ENCODE assay signal across 1 cellular context in the genomic region with DNA sequence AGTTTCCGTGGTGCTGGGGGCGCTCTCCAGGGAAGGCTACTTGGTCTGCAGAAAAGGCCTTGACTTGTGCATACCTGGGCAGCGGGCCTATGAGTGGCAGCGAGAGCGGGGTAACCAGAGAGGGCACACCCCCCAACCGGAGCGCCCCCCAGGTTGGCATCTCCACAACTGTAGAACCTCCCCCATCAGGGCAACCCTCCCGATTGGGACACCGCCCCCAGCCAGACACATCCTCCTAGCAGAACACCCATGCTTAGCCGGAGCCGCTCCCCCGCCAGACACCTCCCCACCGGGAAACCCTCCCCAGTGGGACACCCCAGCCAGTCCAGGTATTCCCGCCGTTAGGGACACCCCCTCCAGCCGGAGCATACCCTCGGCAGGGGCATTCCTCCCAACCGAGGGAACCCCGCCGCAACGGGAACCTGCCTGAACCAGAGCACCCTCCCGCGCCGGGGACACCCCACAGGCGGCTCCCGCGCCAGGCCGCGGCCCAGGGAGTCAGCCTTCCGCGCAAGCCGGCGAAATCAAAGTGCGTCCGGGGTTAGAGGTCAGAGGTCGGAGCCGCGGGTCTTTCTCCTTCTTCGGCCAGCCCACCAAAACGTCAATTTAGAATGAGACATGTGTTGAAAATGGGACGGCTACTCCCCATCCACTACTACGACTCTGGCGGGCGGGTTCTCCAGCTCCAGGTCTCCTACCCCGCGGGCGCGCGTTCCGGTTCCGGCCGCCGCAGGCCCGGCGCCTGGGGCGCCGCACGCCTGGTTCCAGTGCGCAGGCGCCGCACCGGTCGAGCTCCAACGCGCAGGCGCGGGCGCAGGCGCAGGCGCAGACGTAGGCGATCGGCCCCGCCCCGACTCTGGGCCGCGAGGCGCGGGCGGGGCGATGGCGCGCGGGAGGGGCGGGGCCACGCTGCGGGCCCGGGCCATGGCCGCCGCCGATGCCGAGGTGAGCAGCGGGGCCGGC.
TF ChIP-seq lines count a peak whose summit lies in the region.

Gene EHMT1 (plus strand): TSS at position 901 of the 963 bp plus-strand sequence. CDS start 24 bp downstream, at position 925.

TF ChIP-seq in K562, 482 proteins besides CTCF, POLR2A, EP300 and RAD21 (continued from another document and continues in another):
- TF ChIP-seq, protein P1, sequence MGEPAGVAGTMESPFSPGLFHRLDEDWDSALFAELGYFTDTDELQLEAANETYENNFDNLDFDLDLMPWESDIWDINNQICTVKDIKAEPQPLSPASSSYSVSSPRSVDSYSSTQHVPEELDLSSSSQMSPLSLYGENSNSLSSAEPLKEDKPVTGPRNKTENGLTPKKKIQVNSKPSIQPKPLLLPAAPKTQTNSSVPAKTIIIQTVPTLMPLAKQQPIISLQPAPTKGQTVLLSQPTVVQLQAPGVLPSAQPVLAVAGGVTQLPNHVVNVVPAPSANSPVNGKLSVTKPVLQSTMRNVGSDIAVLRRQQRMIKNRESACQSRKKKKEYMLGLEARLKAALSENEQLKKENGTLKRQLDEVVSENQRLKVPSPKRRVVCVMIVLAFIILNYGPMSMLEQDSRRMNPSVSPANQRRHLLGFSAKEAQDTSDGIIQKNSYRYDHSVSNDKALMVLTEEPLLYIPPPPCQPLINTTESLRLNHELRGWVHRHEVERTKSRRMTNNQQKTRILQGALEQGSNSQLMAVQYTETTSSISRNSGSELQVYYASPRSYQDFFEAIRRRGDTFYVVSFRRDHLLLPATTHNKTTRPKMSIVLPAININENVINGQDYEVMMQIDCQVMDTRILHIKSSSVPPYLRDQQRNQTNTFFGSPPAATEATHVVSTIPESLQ (CRISPR knock-in tag; IDR thresholded peaks at IDR 0.05), result peak; percentile 65; the same call in 1 of the 2 replicates
- TF ChIP-seq ZNF274 (IDR thresholded peaks at IDR 0.05; ENCODE audit: borderline replicate concordance, low read depth, low read length) (no peak), BCL6 (CRISPR knock-in tag; IDR thresholded peaks at IDR 0.05) (no peak), MGA (IDR thresholded peaks at IDR 0.05) (no peak), SUPT5H (IDR thresholded peaks at IDR 0.05) (peak; percentile 80), ESRRA (IDR thresholded peaks at IDR 0.05; ENCODE audit: borderline replicate concordance, low read depth) (peak; percentile 61), CTBP1 (IDR thresholded peaks at IDR 0.05; ENCODE audit: borderline replicate concordance) (peak; percentile 54; the same call in 1 of the 2 replicates), ILK (tag; IDR thresholded peaks at IDR 0.05; ENCODE audit: borderline replicate concordance, low read depth) (no peak), MTA3 (IDR thresholded peaks at IDR 0.05; ENCODE audit: borderline replicate concordance) (peak; percentile 55; the same call in 1 of the 2 replicates), MEF2A (IDR thresholded peaks at IDR 0.05; ENCODE audit: control insufficient read depth, low read depth, low read length) (no peak), ILF3 (IDR thresholded peaks at IDR 0.05; ENCODE audit: borderline replicate concordance) (no peak), ZNF511 (CRISPR knock-in tag; IDR thresholded peaks at IDR 0.05) (peak; percentile 48; the same call in 1 of the 2 replicates), MYBL2 (IDR thresholded peaks at IDR 0.05; ENCODE audit: low read depth) (no peak), MYBL2 (CRISPR knock-in tag; IDR thresholded peaks at IDR 0.05; ENCODE audit: borderline replicate concordance) (no peak), HOMEZ (CRISPR knock-in tag; IDR thresholded peaks at IDR 0.05) (0 out of 2 replicates have a peak, but pooled peaks have one; percentile 1), MCM7 (IDR thresholded peaks at IDR 0.05) (peak in 1 of 2 experiments; percentile 85; a peak in 1 of 4 replicates), SMAD2 (IDR thresholded peaks at IDR 0.05; ENCODE audit: low read depth, low read length) (no peak), SRSF1 (IDR thresholded peaks at IDR 0.05; ENCODE audit: low read depth, low read length) (no peak), DIDO1 (tag; IDR thresholded peaks at IDR 0.05; ENCODE audit: low read depth) (peak; percentile 86), E4F1 (CRISPR knock-in tag; IDR thresholded peaks at IDR 0.05; ENCODE audit: borderline replicate concordance) (peak; percentile 47; the same call in 1 of the 2 replicates), COPS2 (conservative IDR thresholded peaks at IDR 0.05) (no peak), THRAP3 (IDR thresholded peaks at IDR 0.05; ENCODE audit: borderline replicate concordance) (no peak), CHCHD3 (CRISPR knock-in tag; IDR thresholded peaks at IDR 0.05) (no peak), POLR2H (tag; IDR thresholded peaks at IDR 0.05; ENCODE audit: low read depth) (peak; percentile 84)
- TF ChIP-seq, protein P2, sequence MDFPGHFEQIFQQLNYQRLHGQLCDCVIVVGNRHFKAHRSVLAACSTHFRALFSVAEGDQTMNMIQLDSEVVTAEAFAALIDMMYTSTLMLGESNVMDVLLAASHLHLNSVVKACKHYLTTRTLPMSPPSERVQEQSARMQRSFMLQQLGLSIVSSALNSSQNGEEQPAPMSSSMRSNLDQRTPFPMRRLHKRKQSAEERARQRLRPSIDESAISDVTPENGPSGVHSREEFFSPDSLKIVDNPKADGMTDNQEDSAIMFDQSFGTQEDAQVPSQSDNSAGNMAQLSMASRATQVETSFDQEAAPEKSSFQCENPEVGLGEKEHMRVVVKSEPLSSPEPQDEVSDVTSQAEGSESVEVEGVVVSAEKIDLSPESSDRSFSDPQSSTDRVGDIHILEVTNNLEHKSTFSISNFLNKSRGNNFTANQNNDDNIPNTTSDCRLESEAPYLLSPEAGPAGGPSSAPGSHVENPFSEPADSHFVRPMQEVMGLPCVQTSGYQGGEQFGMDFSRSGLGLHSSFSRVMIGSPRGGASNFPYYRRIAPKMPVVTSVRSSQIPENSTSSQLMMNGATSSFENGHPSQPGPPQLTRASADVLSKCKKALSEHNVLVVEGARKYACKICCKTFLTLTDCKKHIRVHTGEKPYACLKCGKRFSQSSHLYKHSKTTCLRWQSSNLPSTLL (IDR thresholded peaks at IDR 0.05), result no peak
- TF ChIP-seq, protein P3, sequence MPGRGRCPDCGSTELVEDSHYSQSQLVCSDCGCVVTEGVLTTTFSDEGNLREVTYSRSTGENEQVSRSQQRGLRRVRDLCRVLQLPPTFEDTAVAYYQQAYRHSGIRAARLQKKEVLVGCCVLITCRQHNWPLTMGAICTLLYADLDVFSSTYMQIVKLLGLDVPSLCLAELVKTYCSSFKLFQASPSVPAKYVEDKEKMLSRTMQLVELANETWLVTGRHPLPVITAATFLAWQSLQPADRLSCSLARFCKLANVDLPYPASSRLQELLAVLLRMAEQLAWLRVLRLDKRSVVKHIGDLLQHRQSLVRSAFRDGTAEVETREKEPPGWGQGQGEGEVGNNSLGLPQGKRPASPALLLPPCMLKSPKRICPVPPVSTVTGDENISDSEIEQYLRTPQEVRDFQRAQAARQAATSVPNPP (IDR thresholded peaks at IDR 0.05; ENCODE audit: borderline replicate concordance, insufficient read depth, insufficient read length), result no peak
- TF ChIP-seq, protein P4, sequence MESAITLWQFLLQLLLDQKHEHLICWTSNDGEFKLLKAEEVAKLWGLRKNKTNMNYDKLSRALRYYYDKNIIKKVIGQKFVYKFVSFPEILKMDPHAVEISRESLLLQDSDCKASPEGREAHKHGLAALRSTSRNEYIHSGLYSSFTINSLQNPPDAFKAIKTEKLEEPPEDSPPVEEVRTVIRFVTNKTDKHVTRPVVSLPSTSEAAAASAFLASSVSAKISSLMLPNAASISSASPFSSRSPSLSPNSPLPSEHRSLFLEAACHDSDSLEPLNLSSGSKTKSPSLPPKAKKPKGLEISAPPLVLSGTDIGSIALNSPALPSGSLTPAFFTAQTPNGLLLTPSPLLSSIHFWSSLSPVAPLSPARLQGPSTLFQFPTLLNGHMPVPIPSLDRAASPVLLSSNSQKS (CRISPR knock-in tag; IDR thresholded peaks at IDR 0.05), result peak; percentile 44; the same call in 1 of the 2 replicates
